8 cellular contexts compared by ENCODE assay signal in the genomic region with DNA sequence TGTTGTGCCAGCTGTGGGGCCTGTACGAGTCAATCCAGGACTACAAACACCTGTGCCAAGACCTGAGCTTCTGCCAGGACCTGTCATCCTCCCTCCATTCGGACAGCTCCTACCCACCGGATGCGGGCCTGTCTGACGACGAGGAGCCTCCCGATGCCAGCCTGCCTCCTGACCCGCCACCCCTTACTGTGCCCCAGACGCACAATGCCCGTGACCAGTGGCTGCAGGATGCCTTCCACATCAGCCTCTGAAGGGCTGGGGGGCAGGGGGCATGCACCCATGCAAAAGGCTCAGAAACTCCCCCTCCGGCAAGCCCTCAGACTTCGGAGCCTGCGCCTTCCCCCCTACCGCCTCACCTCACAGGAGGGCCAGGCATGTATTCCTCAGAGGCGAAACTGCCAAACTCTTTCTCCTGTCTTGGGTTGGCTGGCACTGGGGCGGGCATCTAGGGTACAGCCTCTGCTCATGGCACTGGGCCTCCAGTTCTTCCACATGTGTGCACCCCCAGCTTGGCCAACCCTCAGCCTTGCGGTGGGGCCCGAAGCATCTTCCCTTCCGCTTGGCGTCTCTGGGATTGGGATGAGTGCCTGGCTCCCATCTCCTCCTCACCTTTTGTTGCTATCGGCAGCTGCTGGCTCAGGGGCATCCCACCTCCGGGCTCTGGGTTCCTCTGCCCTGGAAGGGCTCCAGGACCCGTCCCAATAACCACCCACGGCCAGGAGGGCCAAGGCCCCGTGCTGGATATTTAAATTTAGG. TPM values are rescaled to one million over a fixed set of nuclear protein-coding genes. Genes with fewer than 3 reads are reported as not detected.
A peak's percentile ranks its signal among the peaks of the same experiment; 100 is the strongest.
DNase-seq lines count a peak whose midpoint lies in the region; ATAC-seq and TF ChIP-seq lines count a peak whose summit lies in the region.

No MANE protein-coding gene starts in this region.

- H3K4me3 ChIP-seq in GM23248 = peak overlapping the region; percentile 92
- H3K4me3 ChIP-seq in WERI-Rb-1 (ENCODE audit: low read depth, low read length) = peak overlapping the region; percentile 64
- H3K4me3 ChIP-seq in gastroesophageal sphincter = peak overlapping the region; percentile 62 to 96
- H3K4me3 ChIP-seq in skeletal muscle satellite cell (ENCODE audit: low read length) = peak overlapping the region; percentile 76

- no peaks in the 10 kb centered on the region for H3K36me3 ChIP-seq in GM23248 (ENCODE audit: low read depth)
- H3K36me3 ChIP-seq in WERI-Rb-1 = peaks cover 17% of the 10 kb centered on the region
- H3K36me3 ChIP-seq in gastroesophageal sphincter = peaks cover 0 to 6% of the 10 kb centered on the region in 2 donors
- H3K36me3 ChIP-seq in skeletal muscle satellite cell (ENCODE audit: insufficient read depth, low read length) = peaks cover 7% of the 10 kb centered on the region

- TF ChIP-seq CTCF in WERI-Rb-1 (IDR thresholded peaks at IDR 0.05; ENCODE audit: low read depth, low read length) (no peak), gastroesophageal sphincter (IDR thresholded peaks at IDR 0.05) (no peak)

- TF ChIP-seq POLR2A in gastroesophageal sphincter (IDR thresholded peaks at IDR 0.05) = no peak

- H3K79me2 ChIP-seq in GM23248 (ENCODE audit: insufficient read depth) = peaks cover 61% of the 10 kb centered on the region

- H3K9me3 ChIP-seq in GM23248 (ENCODE audit: low read depth) = no peaks in the 10 kb centered on the region
- no peaks in the 10 kb centered on the region for H3K9me3 ChIP-seq in WERI-Rb-1 (ENCODE audit: severe bottlenecking)
- no peaks in the 10 kb centered on the region for H3K9me3 ChIP-seq in gastroesophageal sphincter
- no peaks in the 10 kb centered on the region for H3K9me3 ChIP-seq in skeletal muscle satellite cell (replicated peaks; ENCODE audit: low read length)

- H3K9ac ChIP-seq in GM23248 (peak overlapping the region; percentile 92), skeletal muscle satellite cell (ENCODE audit: low read depth, low read length) (peak overlapping the region; percentile 92)

- H4K20me1 ChIP-seq in GM23248 (ENCODE audit: insufficient read depth) = no peaks in the 10 kb centered on the region

- H3K27ac ChIP-seq in GM23248 (peak overlapping the region; percentile 72), WERI-Rb-1 (peak overlapping the region; percentile 74), gastroesophageal sphincter (peak overlapping the region; percentile 72 to 99 (median 98))

- no peak overlapping the region for H2AFZ ChIP-seq in GM23248

- no peak for ATAC-seq in gastroesophageal sphincter

- H3K4me2 ChIP-seq in GM23248 (ENCODE audit: unreplicated experiment) (peak overlapping the region; percentile 63), skeletal muscle satellite cell (ENCODE audit: low read length) (peak overlapping the region; percentile 96)

- peaks cover 20% of the 10 kb centered on the region for H3F3A ChIP-seq in GM23248 (ENCODE audit: insufficient read depth)

- in situ Hi-C loops in GM23248 (cut with MboI) = no loop called here

- H3K4me1 ChIP-seq in GM23248 (ENCODE audit: insufficient read depth) (peaks cover 41% of the 10 kb centered on the region), gastroesophageal sphincter (peaks cover 8 to 88% (median 59%) of the 10 kb centered on the region in 3 donors), skeletal muscle satellite cell (ENCODE audit: control insufficient read depth, insufficient read depth, low read length) (peaks cover 68% of the 10 kb centered on the region)

- no peak for TF ChIP-seq EP300 in gastroesophageal sphincter (IDR thresholded peaks at IDR 0.05)

- peak; percentile 59 for DNase-seq in GM23248
- DNase-seq in WERI-Rb-1 = no peak
- DNase-seq in SK-N-DZ (ENCODE audit: low spot score) = no peak
- DNase-seq in SHP77 (lab: John Stamatoyannopoulos, UW) = no peak
- no peak for DNase-seq in NCI-H345 treated with DMSO at 0.1 percent for 48 hours (lab: John Stamatoyannopoulos, UW; ENCODE audit: unreplicated experiment)
- DNase-seq in DMS114 treated with DMSO at 0.1 percent for 48 hours (lab: John Stamatoyannopoulos, UW; ENCODE audit: unreplicated experiment) = no peak

- no peaks in the 10 kb centered on the region for H3K27me3 ChIP-seq in GM23248 (replicated peaks; ENCODE audit: insufficient read depth)
- H3K27me3 ChIP-seq in WERI-Rb-1 (ENCODE audit: insufficient read depth, low read depth, severe bottlenecking) = no peaks in the 10 kb centered on the region
- no peaks in the 10 kb centered on the region for H3K27me3 ChIP-seq in gastroesophageal sphincter
- no peaks in the 10 kb centered on the region for H3K27me3 ChIP-seq in skeletal muscle satellite cell (ENCODE audit: control insufficient read depth, insufficient read depth, low read length)

- H3K9me2 ChIP-seq in GM23248 (ENCODE audit: insufficient read depth) = no peaks in the 10 kb centered on the region

- 15% methylated on average over 25 of the region's 25 CpGs for WGBS in GM23248 (ENCODE audit: low coverage in 1 of 2, low lambda C conversion rate in 2 of 2, missing lambda C conversion rate in 2 of 2), 2 experiments
- WGBS in gastroesophageal sphincter (ENCODE audit: low coverage in 1 of 2), 2 donors = 0% methylated on average over 3 of the region's 25 CpGs; no CpG with 5 or more reads in 1 of the 2 donors

RNA-seq across cellular contexts. Expression of gene FAM89B, which starts 1.2 kb away (rescaled TPM):
- 41.2 and 67.0 TPM in 2 replicates for total RNA-seq in GM23248 (2014; rRNA removed; shearing (Covaris generic))
- polyA plus RNA-seq in GM23248 (2016; fragmentation: Nextera tagmentation; extraction: Ambion mirVana) = 73.1 and 76.3 TPM in 2 replicates
- 10 to 100 TPM; 36.6 to 68.3 (median 55.0) TPM for total RNA-seq in gastroesophageal sphincter
- 13.4 and 21.8 TPM in 2 replicates for total RNA-seq in skeletal muscle satellite cell (2012; rRNA removed)
- 59.4 and 85.8 TPM in 2 replicates for polyA plus RNA-seq in SK-N-DZ (2014; cell fraction: cytosol; rRNA removed)
- polyA plus RNA-seq in SK-N-DZ (2014; cell fraction: nucleus; rRNA removed) = 44.3 and 61.6 TPM in 2 replicates

RNA-seq across cellular contexts. Expression of gene EHBP1L1, which starts 2.3 kb away (rescaled TPM):
- 85.5 and 88.5 TPM in 2 replicates for total RNA-seq in GM23248 (2014; rRNA removed; shearing (Covaris generic))
- 11.5 and 12.6 TPM in 2 replicates for polyA plus RNA-seq in GM23248 (2016; fragmentation: Nextera tagmentation; extraction: Ambion mirVana)
- 100 to 1,000 TPM; 172 to 329 (median 202) TPM for total RNA-seq in gastroesophageal sphincter
- total RNA-seq in skeletal muscle satellite cell (2012; rRNA removed) = 35.0 and 44.8 TPM in 2 replicates
- 4.4 and 10.3 TPM in 2 replicates for polyA plus RNA-seq in SK-N-DZ (2014; cell fraction: cytosol; rRNA removed)
- polyA plus RNA-seq in SK-N-DZ (2014; cell fraction: nucleus; rRNA removed) = 6.3 and 10.7 TPM in 2 replicates

RNA-seq across cellular contexts. Expression of gene ZNRD2, which starts 3.3 kb away (rescaled TPM):
- 41.9 and 54.5 TPM in 2 replicates for total RNA-seq in GM23248 (2014; rRNA removed; shearing (Covaris generic))
- 69.3 and 74.9 TPM in 2 replicates for polyA plus RNA-seq in GM23248 (2016; fragmentation: Nextera tagmentation; extraction: Ambion mirVana)
- total RNA-seq in gastroesophageal sphincter = 10 to 100 TPM; 38.4 to 73.5 (median 43.5) TPM
- total RNA-seq in skeletal muscle satellite cell (2012; rRNA removed) = 77.6 and 102 TPM in 2 replicates
- polyA plus RNA-seq in SK-N-DZ (2014; cell fraction: cytosol; rRNA removed) = 68.9 and 74.6 TPM in 2 replicates
- 51.2 and 87.1 TPM in 2 replicates for polyA plus RNA-seq in SK-N-DZ (2014; cell fraction: nucleus; rRNA removed)

RNA-seq across cellular contexts. Expression of gene LTBP3, which starts 15.4 kb away (rescaled TPM):
- 98.4 and 112 TPM in 2 replicates for total RNA-seq in GM23248 (2014; rRNA removed; shearing (Covaris generic))
- polyA plus RNA-seq in GM23248 (2016; fragmentation: Nextera tagmentation; extraction: Ambion mirVana) = 36.5 and 39.6 TPM in 2 replicates
- total RNA-seq in gastroesophageal sphincter = 100 to 1,000 TPM in 3 of 4 donors, 10 to 100 TPM in 1; 90.6 to 173 (median 139) TPM
- total RNA-seq in skeletal muscle satellite cell (2012; rRNA removed) = 40.0 and 50.7 TPM in 2 replicates
- 7.7 and 11.5 TPM in 2 replicates for polyA plus RNA-seq in SK-N-DZ (2014; cell fraction: cytosol; rRNA removed)
- polyA plus RNA-seq in SK-N-DZ (2014; cell fraction: nucleus; rRNA removed) = 41.4 and 60.9 TPM in 2 replicates

RNA-seq across cellular contexts. Expression of gene KCNK7, which starts 22.0 kb away (rescaled TPM):
- not detected in 2 replicates for total RNA-seq in GM23248 (2014; rRNA removed; shearing (Covaris generic))
- polyA plus RNA-seq in GM23248 (2016; fragmentation: Nextera tagmentation; extraction: Ambion mirVana) = not detected in 2 replicates
- total RNA-seq in gastroesophageal sphincter = 1 to 10 TPM in 1 of 4 donors, under 1 TPM in 2, not detected in 1; 0.40 to 1.5 (median 0.93) TPM
- total RNA-seq in skeletal muscle satellite cell (2012; rRNA removed) = 0.25 and 0.44 TPM in 2 replicates
- 0.19 and 0.38 TPM in 2 replicates for polyA plus RNA-seq in SK-N-DZ (2014; cell fraction: cytosol; rRNA removed)
- polyA plus RNA-seq in SK-N-DZ (2014; cell fraction: nucleus; rRNA removed) = 1.6 and 2.0 TPM in 2 replicates
